ENCODE assay signal across 9 cellular contexts in genomic region chr10:98445200-98445812, GRCh38.
DNase-seq lines count a peak whose midpoint lies in the region; TF ChIP-seq lines count a peak whose summit lies in the region.
"Had no signal": no experiment of that assay in that cellular context is flagged by ENCODE, and none has a peak within 500 bp of the region (broad histone marks: within the 10 kb centered on the region; RNA-seq: fewer than 3 reads in every experiment).

No MANE protein-coding gene starts in this region.

- H3K36me3 ChIP-seq in brain microvascular endothelial cell (replicated peaks) (peaks cover 8% of the 10 kb centered on the region), muscle layer of duodenum (ENCODE audit: control insufficient read depth in 1 of 2, insufficient read depth in 2 of 2, low read length in 2 of 2) (peaks cover 20 to 25% of the 10 kb centered on the region in 2 donors)

- H3K4me3 ChIP-seq in AG04449 (ENCODE audit: low read depth, low read length) (peak overlapping the region; percentile 82), HFF-Myc (replicated peaks; ENCODE audit: low read depth, low read length) (peak overlapping the region; percentile 69), brain microvascular endothelial cell (ENCODE audit: low read depth, low read length) (peak overlapping the region; percentile 84), muscle layer of duodenum (ENCODE audit: low read depth in 1 of 2, low read length in 2 of 2) (peak overlapping the region; percentile 81 to 91)

- H3K27ac ChIP-seq in brain microvascular endothelial cell, result no peak overlapping the region
- peak overlapping the region; percentile 94 for H3K27ac ChIP-seq in muscle layer of duodenum (ENCODE audit: low read length)

- POLR2A ChIA-PET in AG04449 (lab: Yijun Ruan, JAX), result no interaction called here

- TF ChIP-seq CTCF in AG04449 (IDR thresholded peaks at IDR 0.05; ENCODE audit: insufficient read depth, low read length, missing control alignments) (no peak), HFF-Myc (IDR thresholded peaks at IDR 0.05; ENCODE audit: low read depth, low read length, missing control alignments) (no peak), brain microvascular endothelial cell (IDR thresholded peaks at IDR 0.05; ENCODE audit: low read depth, low read length, missing control alignments) (no peak)

- DNase-seq in AG04449 (ENCODE audit: low read depth, low spot score) (no peak), HFF-Myc (ENCODE audit: extremely low read depth, low read depth) (no peak), brain microvascular endothelial cell (no peak), NCI-H1930 (lab: John Stamatoyannopoulos, UW) (no peak), NCI-H82 (lab: John Stamatoyannopoulos, UW) (no peak), NCI-H1436 treated with DMSO at 0.1 percent for 48 hours (lab: John Stamatoyannopoulos, UW) (no peak)
- no peak for DNase-seq in activated CD8-positive, alpha-beta memory T cell treated with anti-CD3 and anti-CD28 coated beads, Interleukin-2, amount 50 U/mL, for 48 hours
- DNase-seq: NCI-H187 treated with DMSO at 0.1 percent for 48 hours had no signal

- no peaks in the 10 kb centered on the region for H3K27me3 ChIP-seq in brain microvascular endothelial cell (replicated peaks)
- H3K27me3 ChIP-seq in muscle layer of duodenum (ENCODE audit: low read depth, low read length), result no peaks in the 10 kb centered on the region

- peaks cover 0 to 4% of the 10 kb centered on the region in 2 donors for H3K4me1 ChIP-seq in muscle layer of duodenum (ENCODE audit: control insufficient read depth in 1 of 2, insufficient read depth in 2 of 2, low read length in 2 of 2)

- CTCF ChIA-PET in AG04449 (lab: Yijun Ruan, JAX), result interaction anchor here (0.6 to 3.4 kb wide), 4 partner anchors 9 to 23 kb away, joined by 3 to 14 read pairs (median 5); no protein-coding TSS in a partner anchor

- in situ Hi-C loops in brain microvascular endothelial cell (cut with HindIII; ENCODE audit: low pct_ligation_motif_present, low sequenced_read_pairs), result no loop called here

- no peaks in the 10 kb centered on the region for H3K9me3 ChIP-seq in muscle layer of duodenum (ENCODE audit: control insufficient read depth in 1 of 2, low read length in 2 of 2)
